8 cellular contexts compared by ENCODE assay signal in genomic region chr11:117180020-117180419, GRCh38. TPM values are rescaled to one million over a fixed set of nuclear protein-coding genes. Genes with fewer than 3 reads are reported as not detected.
DNase-seq lines count a peak whose midpoint lies in the region; ATAC-seq and TF ChIP-seq lines count a peak whose summit lies in the region.

No MANE protein-coding gene starts in this region.

- CTCF ChIA-PET in activated CD4-positive, alpha-beta T cell treated with anti-CD3 and anti-CD28 coated beads for 36 hours (lab: Charles Lee), result interaction anchor here (0.7 to 5.8 kb wide), 18 partner anchors 8 to 597 kb away, joined by 3 to 64 read pairs (median 6); partner anchors contain the start of genes PAFAH1B2 and PCSK7
- CTCF ChIA-PET in activated B cell treated with CpG ODN at 0.5 μM for 24 hours (lab: Charles Lee), result interaction anchor here (1.0 to 7.4 kb wide), 9 partner anchors 13 to 300 kb away, joined by 4 to 119 read pairs (median 5); partner anchors contain the start of genes PAFAH1B2, PCSK7 and RNF214

- H3K36me3 Mint-ChIP-seq in activated CD4-positive, alpha-beta T cell treated with anti-CD3 and anti-CD28 coated beads for 36 hours (ENCODE audit: low read depth), result peaks cover 2% of the 10 kb centered on the region
- peaks cover 32% of the 10 kb centered on the region for H3K36me3 Mint-ChIP-seq in activated B cell treated with CpG ODN at 0.5 μM for 24 hours (ENCODE audit: low read depth)
- peaks cover 21% of the 10 kb centered on the region in 2 donors for H3K36me3 Mint-ChIP-seq in stimulated activated naive B cell treated with anti-CD40 and anti-IgM and Interleukin-4, amounts not matched to agents 10 μg/mL and 1 μg/mL and 100 μg/mL, for 72 hours

- no peak for TF ChIP-seq CTCF in activated B cell treated with CpG ODN at 0.5 μM for 24 hours (IDR thresholded peaks at IDR 0.05)

- H3K27me3 Mint-ChIP-seq in activated CD4-positive, alpha-beta T cell treated with anti-CD3 and anti-CD28 coated beads for 36 hours, result no peaks in the 10 kb centered on the region
- no peaks in the 10 kb centered on the region for H3K27me3 Mint-ChIP-seq in activated B cell treated with CpG ODN at 0.5 μM for 24 hours
- H3K27me3 Mint-ChIP-seq in stimulated activated naive B cell treated with anti-CD40 and anti-IgM and Interleukin-4, amounts not matched to agents 10 μg/mL and 1 μg/mL and 100 μg/mL, for 72 hours, result no peaks in the 10 kb centered on the region

- intact Hi-C loops in activated CD4-positive, alpha-beta T cell treated with anti-CD3 and anti-CD28 coated beads for 36 hours (cut with DNase I, micrococcal nuclease), result loop anchor here in 1 of 2 experiments (5.0 kb wide), 1 partner anchor 147 kb away; the partner anchor contains the start of gene CEP164
- intact Hi-C loops in activated B cell treated with CpG ODN at 0.5 μM for 24 hours (cut with micrococcal nuclease), result no loop called here
- intact Hi-C loops in right cardiac atrium (cut with DNase I), result loop anchor here in 2 of 4 donors (5.0 kb wide), 2 partner anchors 37 to 47 kb away; no protein-coding TSS in a partner anchor

- no peaks in the 10 kb centered on the region for H3K9me3 ChIP-seq in right cardiac atrium (ENCODE audit: control insufficient read depth, low read length)

- no peak for DNase-seq in activated CD4-positive, alpha-beta T cell treated with anti-CD3 and anti-CD28 coated beads for 36 hours
- no peak for DNase-seq in activated CD4-positive, alpha-beta T cell treated with anti-CD3 and anti-CD28 coated beads for 4 hours
- DNase-seq in activated B cell treated with CpG ODN at 0.5 μM for 24 hours (no peak), right cardiac atrium (peak in 1 of 3 donors; percentile 45), NCI-H1092 treated with DMSO at 0.1 percent for 48 hours (lab: John Stamatoyannopoulos, UW) (no peak)
- DNase-seq in stimulated activated naive B cell treated with anti-CD40 and anti-IgM and Interleukin-4, amounts not matched to agents 10 μg/mL and 1 μg/mL and 100 μg/mL, for 72 hours, result no peak
- no peak for DNase-seq in activated CD4-positive, alpha-beta T cell treated with anti-CD3 and anti-CD28 coated beads for 48 hours

- no peaks in the 10 kb centered on the region for H3K9me3 Mint-ChIP-seq in activated CD4-positive, alpha-beta T cell treated with anti-CD3 and anti-CD28 coated beads for 36 hours (ENCODE audit: low read depth)
- no peaks in the 10 kb centered on the region for H3K9me3 Mint-ChIP-seq in activated B cell treated with CpG ODN at 0.5 μM for 24 hours
- H3K9me3 Mint-ChIP-seq in stimulated activated naive B cell treated with anti-CD40 and anti-IgM and Interleukin-4, amounts not matched to agents 10 μg/mL and 1 μg/mL and 100 μg/mL, for 72 hours, result no peaks in the 10 kb centered on the region

- no peaks in the 10 kb centered on the region for H3K27me3 ChIP-seq in right cardiac atrium (ENCODE audit: control insufficient read depth, insufficient read depth)

- POLR2A ChIA-PET in activated CD4-positive, alpha-beta T cell treated with anti-CD3 and anti-CD28 coated beads for 36 hours (lab: Charles Lee), result interaction anchor here (0.6 to 1.6 kb wide), 3 partner anchors 8 to 50 kb away, joined by 3 to 5 read pairs (median 4); no protein-coding TSS in a partner anchor
- POLR2A ChIA-PET in activated B cell treated with CpG ODN at 0.5 μM for 24 hours (lab: Charles Lee), result interaction anchor here (0.5 to 5.7 kb wide), 17 partner anchors 10 to 637 kb away, joined by 3 to 89 read pairs (median 6); partner anchors contain the start of genes BUD13, PAFAH1B2, PCSK7 and RNF214

- WGBS in right cardiac atrium, result 37% methylated on average over 4 of the region's 4 CpGs

- H3K4me3 ChIP-seq in right cardiac atrium (ENCODE audit: low read length), result peak overlapping the region; percentile 93

- peak overlapping the region; percentile 66 for H3K27ac ChIP-seq in right cardiac atrium (ENCODE audit: low read length)

- H3K4me1 Mint-ChIP-seq in activated CD4-positive, alpha-beta T cell treated with anti-CD3 and anti-CD28 coated beads for 36 hours, result peaks cover 26% of the 10 kb centered on the region
- peaks cover 44% of the 10 kb centered on the region for H3K4me1 Mint-ChIP-seq in activated B cell treated with CpG ODN at 0.5 μM for 24 hours
- H3K4me1 Mint-ChIP-seq in stimulated activated naive B cell treated with anti-CD40 and anti-IgM and Interleukin-4, amounts not matched to agents 10 μg/mL and 1 μg/mL and 100 μg/mL, for 72 hours, result peaks cover 20 to 55% of the 10 kb centered on the region in 2 donors

- ATAC-seq in activated CD4-positive, alpha-beta T cell treated with anti-CD3 and anti-CD28 coated beads for 36 hours, result no peak
- no peak for ATAC-seq in activated B cell treated with CpG ODN at 0.5 μM for 24 hours (ENCODE audit: low read depth)
- no peak for ATAC-seq in right cardiac atrium
- ATAC-seq in stimulated activated naive B cell treated with anti-CD40 and anti-IgM and Interleukin-4, amounts not matched to agents 10 μg/mL and 1 μg/mL and 100 μg/mL, for 72 hours (replicated peaks), result no peak
- ATAC-seq in GM21825 (IDR thresholded peaks at IDR 0.05; ENCODE audit: unreplicated experiment), result no peak

- H3K4me1 ChIP-seq in right cardiac atrium (ENCODE audit: control insufficient read depth, insufficient read depth, low read length), result peaks cover 17% of the 10 kb centered on the region

- peak overlapping the region; percentile 72 for H3K27ac Mint-ChIP-seq in activated CD4-positive, alpha-beta T cell treated with anti-CD3 and anti-CD28 coated beads for 36 hours
- peak overlapping the region; percentile 91 for H3K27ac Mint-ChIP-seq in activated B cell treated with CpG ODN at 0.5 μM for 24 hours
- H3K27ac Mint-ChIP-seq in stimulated activated naive B cell treated with anti-CD40 and anti-IgM and Interleukin-4, amounts not matched to agents 10 μg/mL and 1 μg/mL and 100 μg/mL, for 72 hours, result peak overlapping the region; percentile 98

- H3K4me3 Mint-ChIP-seq in activated CD4-positive, alpha-beta T cell treated with anti-CD3 and anti-CD28 coated beads for 36 hours, result peak overlapping the region; percentile 87
- peak overlapping the region; percentile 96 for H3K4me3 Mint-ChIP-seq in activated B cell treated with CpG ODN at 0.5 μM for 24 hours
- H3K4me3 Mint-ChIP-seq in stimulated activated naive B cell treated with anti-CD40 and anti-IgM and Interleukin-4, amounts not matched to agents 10 μg/mL and 1 μg/mL and 100 μg/mL, for 72 hours, result peak overlapping the region; percentile 98

RNA-seq across cellular contexts. Expression of gene SIDT2, which starts 1.5 kb away (rescaled TPM):
- 10 to 100 TPM; 21.5 to 23.7 TPM for total RNA-seq in activated CD4-positive, alpha-beta T cell treated with anti-CD3 and anti-CD28 coated beads for 36 hours
- 96.7 and 115 TPM in 2 replicates for total RNA-seq in activated B cell treated with CpG ODN at 0.5 μM for 24 hours
- 10 to 100 TPM; 34.6 to 57.4 (median 40.8) TPM for total RNA-seq in right cardiac atrium
- 28.6 TPM for polyA plus RNA-seq in right cardiac atrium

RNA-seq across cellular contexts. Expression of gene TAGLN, which starts 19.1 kb away (rescaled TPM):
- total RNA-seq in activated CD4-positive, alpha-beta T cell treated with anti-CD3 and anti-CD28 coated beads for 36 hours, result 1 to 10 TPM; 1.6 to 2.0 TPM
- total RNA-seq in activated B cell treated with CpG ODN at 0.5 μM for 24 hours (14.2 and 17.9 TPM in 2 replicates), right cardiac atrium (1,000 to 10,000 TPM in 1 of 4 donors, 100 to 1,000 TPM in 3; 414 to 1,307 (median 766) TPM)
- 987 TPM for polyA plus RNA-seq in right cardiac atrium

RNA-seq across cellular contexts. Expression of gene PAFAH1B2, which starts 35.9 kb away (rescaled TPM):
- total RNA-seq in activated CD4-positive, alpha-beta T cell treated with anti-CD3 and anti-CD28 coated beads for 36 hours, result 10 to 100 TPM; 44.8 to 57.5 TPM
- 71.3 and 78.7 TPM in 2 replicates for total RNA-seq in activated B cell treated with CpG ODN at 0.5 μM for 24 hours
- 10 to 100 TPM; 52.6 to 68.1 (median 57.5) TPM for total RNA-seq in right cardiac atrium
- 20.4 TPM for polyA plus RNA-seq in right cardiac atrium

RNA-seq across cellular contexts. Expression of gene PCSK7, which starts 51.9 kb away (rescaled TPM):
- 10 to 100 TPM; 95.0 to 96.2 TPM for total RNA-seq in activated CD4-positive, alpha-beta T cell treated with anti-CD3 and anti-CD28 coated beads for 36 hours
- 274 and 341 TPM in 2 replicates for total RNA-seq in activated B cell treated with CpG ODN at 0.5 μM for 24 hours
- total RNA-seq in right cardiac atrium, result 10 to 100 TPM; 28.2 to 39.2 (median 30.5) TPM
- 25.7 TPM for polyA plus RNA-seq in right cardiac atrium

RNA-seq across cellular contexts. Expression of gene RNF214, which starts 52.5 kb away (rescaled TPM):
- 10 to 100 TPM; 19.3 to 24.6 TPM for total RNA-seq in activated CD4-positive, alpha-beta T cell treated with anti-CD3 and anti-CD28 coated beads for 36 hours
- total RNA-seq in activated B cell treated with CpG ODN at 0.5 μM for 24 hours (18.7 and 22.3 TPM in 2 replicates), right cardiac atrium (10 to 100 TPM; 20.6 to 23.8 (median 22.3) TPM)
- polyA plus RNA-seq in right cardiac atrium, result 8.0 TPM

Comparison
In these comparisons a context has a peak if more than half of its experiments do, and no peak if none do; other contexts are left out.
1. RNA of gene TAGLN, which starts 19.1 kb away (total RNA-seq): 414 to 1,307 TPM in right cardiac atrium; 14.2 to 17.9 TPM in activated B cell treated with CpG ODN at 0.5 μM for 24 hours and 1.6 to 2.0 TPM in activated CD4-positive, alpha-beta T cell treated with anti-CD3 and anti-CD28 coated beads for 36 hours; every median in the first group is over 10 times any median in the second.
2. Peak in every context shown above with its lines, with median percentiles within 50 percentile points of each other: H3K27ac Mint-ChIP-seq and H3K4me3 Mint-ChIP-seq.